8 cellular contexts compared by ENCODE assay signal in the genomic region with DNA sequence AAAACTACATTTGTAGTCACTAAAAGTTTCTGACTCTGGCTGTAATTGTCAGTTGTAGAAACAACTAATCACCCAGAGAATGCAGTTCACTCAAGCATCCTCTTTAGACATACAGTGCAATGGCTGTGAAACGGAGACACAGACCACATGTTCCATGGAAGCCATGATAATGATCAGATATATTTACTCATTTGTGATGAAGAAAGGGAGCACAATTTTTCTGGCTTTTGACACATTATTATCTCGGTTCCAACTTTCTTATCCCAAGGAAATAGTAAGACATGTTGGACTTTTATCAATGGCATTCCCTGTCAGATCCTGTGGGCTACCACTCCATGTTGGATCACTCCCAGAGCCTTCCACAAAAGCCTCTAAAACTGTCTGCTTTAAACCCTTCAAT.
"Had no signal": no experiment of that assay in that cellular context is flagged by ENCODE, and none has a peak within 500 bp of the region (broad histone marks: within the 10 kb centered on the region; RNA-seq: fewer than 3 reads in every experiment).

No MANE protein-coding gene starts in this region.

- FAIRE-seq: G401.6, GM12878, GM12891, GM12892, GM18507, GM19239 had no signal

- H3K4me3 ChIP-seq: GM12878 had no signal

- ATAC-seq: GM12878 had no signal

- DNase-seq: GDM1, GF-D8 had no signal
